Comparison of ENCODE assay signal across 9 cellular contexts in genomic region chr2:16652296-16653082, GRCh38. TPM values are rescaled to one million over a fixed set of nuclear protein-coding genes. Genes with fewer than 3 reads are reported as not detected.
A peak's percentile ranks its signal among the peaks of the same experiment; 100 is the strongest.
DNase-seq lines count a peak whose midpoint lies in the region; ATAC-seq and TF ChIP-seq lines count a peak whose summit lies in the region.
"Had no signal": no experiment of that assay in that cellular context is flagged by ENCODE, and none has a peak within 500 bp of the region (broad histone marks: within the 10 kb centered on the region; RNA-seq: fewer than 3 reads in every experiment).

No MANE protein-coding gene starts in this region.

- H3K27ac ChIP-seq in A673 (ENCODE audit: low read depth, low read length, poor library complexity, severe bottlenecking) = peak overlapping the region; percentile 85
- peak overlapping the region; percentile 18 to 65 for H3K27ac ChIP-seq in ascending aorta
- H3K27ac ChIP-seq in trophoblast cell (ENCODE audit: low read depth, low read length) = no peak overlapping the region

- peak; percentile 63 for DNase-seq in A673 (ENCODE audit: low spot score)
- no peak for DNase-seq in ascending aorta (ENCODE audit: low spot score in 2 of 2)
- no peak for DNase-seq in left ventricle myocardium superior
- no peak for DNase-seq in trophoblast cell
- no peak for DNase-seq in effector CD4-positive, alpha-beta T cell
- DNase-seq in glutamatergic neuron = no peak
- DNase-seq in KG1 (lab: John Stamatoyannopoulos, UW) = no peak
- DNase-seq in HK-2 (ENCODE audit: unreplicated experiment) = no peak
- DNase-seq: NCI-H1092 had no signal

- peak overlapping the region; percentile 14 for H3K18ac ChIP-seq in trophoblast cell (ENCODE audit: low read length)

- H3K79me1 ChIP-seq in trophoblast cell (ENCODE audit: low read length) = peaks cover 9% of the 10 kb centered on the region

- H3K4me1 ChIP-seq in A673 (ENCODE audit: insufficient read depth, low read length, poor library complexity, severe bottlenecking) (peaks cover 100% of the 10 kb centered on the region), ascending aorta (peaks cover 8 to 36% of the 10 kb centered on the region in 2 donors), trophoblast cell (ENCODE audit: control insufficient read depth in 1 of 2, insufficient read depth in 2 of 2, low read length in 2 of 2) (peaks cover 8 to 11% of the 10 kb centered on the region in 2 experiments)

- no peaks in the 10 kb centered on the region for H3K36me3 Mint-ChIP-seq in glutamatergic neuron (ENCODE audit: unreplicated experiment)

- H3K9ac ChIP-seq in trophoblast cell (ENCODE audit: low read length) = no peak overlapping the region

- no peak overlapping the region for H4K12ac ChIP-seq in trophoblast cell (ENCODE audit: low read depth, low read length)

- H3K4me3 ChIP-seq in A673 (ENCODE audit: low read depth, low read length, poor library complexity, severe bottlenecking) (peak overlapping the region; percentile 5), ascending aorta (peak overlapping the region in 1 of 2 donors; percentile 7), trophoblast cell (ENCODE audit: low read depth, low read length) (no peak overlapping the region)

- H2BK120ac ChIP-seq in trophoblast cell (ENCODE audit: insufficient read depth, low read length, poor library complexity) = peak overlapping the region; percentile 71

- H3K36me3 ChIP-seq in A673 (ENCODE audit: insufficient read depth, low read length, poor library complexity, severe bottlenecking) = peaks cover 25% of the 10 kb centered on the region
- H3K36me3 ChIP-seq in ascending aorta = no peaks in the 10 kb centered on the region
- no peaks in the 10 kb centered on the region for H3K36me3 ChIP-seq in trophoblast cell (ENCODE audit: control insufficient read depth in 1 of 2, insufficient read depth in 2 of 2, low read length in 2 of 2)

- no peak overlapping the region for H4K8ac ChIP-seq in trophoblast cell (ENCODE audit: low read depth, low read length)

- peak overlapping the region; percentile 64 for H4K91ac ChIP-seq in trophoblast cell (ENCODE audit: low read depth, low read length)

- POLR2A ChIA-PET in A673 (lab: Charles Lee; ENCODE audit: low non-redundant PET) = no interaction called here

- no CpG with 5 or more reads among the region's 8 CpGs for WGBS in trophoblast cell (ENCODE audit: extremely low coverage, insufficient coverage, insufficient read length)

- H3K4me3 Mint-ChIP-seq in glutamatergic neuron (ENCODE audit: unreplicated experiment) = no peak overlapping the region

- no peaks in the 10 kb centered on the region for H3K9me3 Mint-ChIP-seq in glutamatergic neuron (ENCODE audit: unreplicated experiment)

- no peak overlapping the region for H3K23ac ChIP-seq in trophoblast cell (ENCODE audit: low read length)

- peak; percentile 38 for ATAC-seq in left ventricle myocardium superior

- TF ChIP-seq CTCF in A673 (conservative IDR thresholded peaks at IDR 0.05; ENCODE audit: low read depth, low read length) (no peak), ascending aorta (IDR thresholded peaks at IDR 0.05) (no peak), glutamatergic neuron (IDR thresholded peaks at IDR 0.05; ENCODE audit: partially characterized antibody, unreplicated experiment) (no peak)

- no TSS peak for BruUV-seq in A673 (replicated peaks; lab: Mats Ljungman, UMichigan)

- peak overlapping the region; percentile 21 for H2BK5ac ChIP-seq in trophoblast cell (ENCODE audit: low read depth, low read length, poor library complexity)

- no peaks in the 10 kb centered on the region for H3K27me3 Mint-ChIP-seq in glutamatergic neuron (ENCODE audit: unreplicated experiment)

- H3K4me1 Mint-ChIP-seq in glutamatergic neuron (ENCODE audit: low read depth, unreplicated experiment) = peaks cover 24% of the 10 kb centered on the region

- no peaks in the 10 kb centered on the region for H3K9me3 ChIP-seq in A673 (ENCODE audit: low read depth, low read length, poor library complexity, severe bottlenecking)
- no peaks in the 10 kb centered on the region for H3K9me3 ChIP-seq in ascending aorta
- no peaks in the 10 kb centered on the region for H3K9me3 ChIP-seq in trophoblast cell (ENCODE audit: insufficient read depth, low read depth, low read length)

- CTCF ChIA-PET in A673 (lab: Charles Lee) = no interaction called here

- no peak overlapping the region for H2AK5ac ChIP-seq in trophoblast cell (ENCODE audit: low read length)

- H2BK12ac ChIP-seq in trophoblast cell (ENCODE audit: low read length) = no peak overlapping the region

- peak overlapping the region; percentile 6 for H2AFZ ChIP-seq in trophoblast cell (ENCODE audit: insufficient read depth, low read length, poor library complexity)

- intact Hi-C loops in A673 (cut with micrococcal nuclease; ENCODE audit: unreplicated experiment) (no loop called here), ascending aorta (cut with DNase I) (no loop called here), left ventricle myocardium superior (cut with micrococcal nuclease) (no loop called here)

- no peak overlapping the region for H3K27ac Mint-ChIP-seq in glutamatergic neuron (ENCODE audit: unreplicated experiment)

- H3K4me2 ChIP-seq in trophoblast cell (ENCODE audit: low read length) = no peak overlapping the region

- H3K4ac ChIP-seq in trophoblast cell (ENCODE audit: low read depth, low read length) = peak overlapping the region; percentile 15

- no peak overlapping the region for H3K14ac ChIP-seq in trophoblast cell (ENCODE audit: low read length)

- H3K27me3 ChIP-seq in A673 (replicated peaks; ENCODE audit: insufficient read depth, low read depth, low read length, poor library complexity) (no peaks in the 10 kb centered on the region), ascending aorta (no peaks in the 10 kb centered on the region), trophoblast cell (ENCODE audit: insufficient read depth, low read length) (no peaks in the 10 kb centered on the region)

- no peaks in the 10 kb centered on the region for H3K79me2 ChIP-seq in trophoblast cell (ENCODE audit: control insufficient read depth, insufficient read depth, low read length, poor library complexity)

RNA-seq across cellular contexts. Expression of gene CYRIA, which starts 13.1 kb away (rescaled TPM):
- total RNA-seq in A673 (2021) (183 TPM in 2 replicates), ascending aorta (7.1 TPM), left ventricle myocardium superior (4.6 TPM), glutamatergic neuron (ENCODE audit: unreplicated experiment) (19.3 TPM)
- 98.2 and 109 TPM in 2 replicates for polyA plus RNA-seq in trophoblast cell (2013)
